Comparison of ENCODE assay signal across 1 cellular context in the genomic region with DNA sequence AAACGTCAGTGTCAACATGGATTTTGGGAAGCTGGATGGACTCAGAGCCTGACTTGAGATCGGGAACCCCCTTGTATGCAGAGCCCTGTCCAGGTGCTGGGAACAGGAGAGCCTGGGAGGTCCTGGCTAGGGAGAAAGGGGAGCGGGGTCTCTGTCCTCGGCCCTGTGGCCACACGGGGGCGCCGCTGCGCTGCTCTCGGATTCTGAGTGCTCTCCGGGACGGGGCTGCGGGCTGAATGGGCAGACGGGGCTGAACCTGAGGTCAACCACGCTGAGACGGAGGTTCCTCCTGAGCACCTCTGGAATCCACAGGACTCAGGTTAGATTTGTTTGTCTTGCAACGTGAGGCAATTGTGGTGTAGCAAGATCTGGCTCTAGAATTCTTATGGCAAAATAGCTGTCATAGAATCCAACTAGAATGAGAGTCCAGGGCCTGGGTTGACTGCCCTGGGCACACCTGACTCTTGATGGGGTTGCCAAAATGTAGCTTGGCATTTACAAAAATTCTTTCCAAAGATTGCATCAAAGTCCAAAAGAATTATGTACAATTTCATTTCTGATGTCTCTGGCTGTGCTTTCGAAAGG.
TF ChIP-seq lines count a peak whose summit lies in the region.

No MANE protein-coding gene starts in this region.

TF ChIP-seq in HCT116, 20 proteins besides CTCF, POLR2A, EP300 and RAD21 (continued from another document):
- TF ChIP-seq, protein P1, sequence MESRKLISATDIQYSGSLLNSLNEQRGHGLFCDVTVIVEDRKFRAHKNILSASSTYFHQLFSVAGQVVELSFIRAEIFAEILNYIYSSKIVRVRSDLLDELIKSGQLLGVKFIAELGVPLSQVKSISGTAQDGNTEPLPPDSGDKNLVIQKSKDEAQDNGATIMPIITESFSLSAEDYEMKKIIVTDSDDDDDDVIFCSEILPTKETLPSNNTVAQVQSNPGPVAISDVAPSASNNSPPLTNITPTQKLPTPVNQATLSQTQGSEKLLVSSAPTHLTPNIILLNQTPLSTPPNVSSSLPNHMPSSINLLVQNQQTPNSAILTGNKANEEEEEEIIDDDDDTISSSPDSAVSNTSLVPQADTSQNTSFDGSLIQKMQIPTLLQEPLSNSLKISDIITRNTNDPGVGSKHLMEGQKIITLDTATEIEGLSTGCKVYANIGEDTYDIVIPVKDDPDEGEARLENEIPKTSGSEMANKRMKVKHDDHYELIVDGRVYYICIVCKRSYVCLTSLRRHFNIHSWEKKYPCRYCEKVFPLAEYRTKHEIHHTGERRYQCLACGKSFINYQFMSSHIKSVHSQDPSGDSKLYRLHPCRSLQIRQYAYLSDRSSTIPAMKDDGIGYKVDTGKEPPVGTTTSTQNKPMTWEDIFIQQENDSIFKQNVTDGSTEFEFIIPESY (IDR thresholded peaks at IDR 0.05; ENCODE audit: extremely low read depth, insufficient replicate concordance, low read length) = no peak
- TF ChIP-seq, protein P2, sequence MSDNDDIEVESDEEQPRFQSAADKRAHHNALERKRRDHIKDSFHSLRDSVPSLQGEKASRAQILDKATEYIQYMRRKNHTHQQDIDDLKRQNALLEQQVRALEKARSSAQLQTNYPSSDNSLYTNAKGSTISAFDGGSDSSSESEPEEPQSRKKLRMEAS (IDR thresholded peaks at IDR 0.05) = no peak
- no peak for TF ChIP-seq CEBPB (IDR thresholded peaks at IDR 0.05; ENCODE audit: low read depth)
